In the genomic region with DNA sequence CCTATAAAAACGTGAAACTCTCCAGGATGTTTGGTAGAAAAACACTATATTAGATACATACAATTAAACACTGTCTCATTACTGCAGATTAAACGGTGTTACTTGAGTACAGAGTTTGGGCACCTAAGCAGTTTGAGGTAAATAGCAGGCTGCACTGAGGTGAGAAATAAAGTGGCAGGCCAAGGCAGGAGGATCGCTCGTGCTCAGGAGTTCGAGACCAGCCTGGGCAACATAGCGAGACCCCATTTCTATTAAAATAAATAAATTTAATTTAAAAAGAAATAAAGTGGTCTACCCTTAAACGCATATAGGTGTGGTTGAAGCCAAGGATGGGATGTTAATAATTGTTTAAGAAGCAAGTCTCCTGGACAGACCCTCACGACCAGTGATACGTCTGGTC, we compare ENCODE assay signal across 8 cellular contexts. TPM values are rescaled to one million over a fixed set of nuclear protein-coding genes. Genes with fewer than 3 reads are reported as not detected.
DNase-seq lines count a peak whose midpoint lies in the region; ATAC-seq and TF ChIP-seq lines count a peak whose summit lies in the region.

No MANE protein-coding gene starts in this region.

- H3K27ac ChIP-seq in ACC112 (ENCODE audit: low read depth, low read length) (peak overlapping the region; percentile 71; the same call in 1 of the 2 replicates), IMR-90 (ENCODE audit: insufficient read depth, low read length) (peak overlapping the region; percentile 91), mammary epithelial cell (ENCODE audit: insufficient read depth, low read depth, low read length) (peak overlapping the region; percentile 92)

- H3K79me1 ChIP-seq in IMR-90 (ENCODE audit: low read depth in 1 of 2, low read length in 2 of 2), result peaks cover 0 to 5% of the 10 kb centered on the region in 2 experiments; a peak in 2 of 4 replicates

- TF ChIP-seq POLR2A in IMR-90 (IDR thresholded peaks at IDR 0.05; ENCODE audit: low read depth, low read length), result no peak

- H3K27ac Mint-ChIP-seq in mesothelial cell of epicardium, result peak overlapping the region; percentile 99

- no peak overlapping the region for H2BK120ac ChIP-seq in IMR-90 (ENCODE audit: low read depth, low read length)

- H4K5ac ChIP-seq in IMR-90 (ENCODE audit: low read depth, low read length), result no peak overlapping the region; the same call in 1 of the 2 replicates

- peaks cover 9% of the 10 kb centered on the region for H3K36me3 Mint-ChIP-seq in mesothelial cell of epicardium

- no peak overlapping the region for H2AFZ ChIP-seq in ACC112 (ENCODE audit: low read length, unreplicated experiment)
- peak overlapping the region; percentile 89 for H2AFZ ChIP-seq in IMR-90 (replicated peaks; ENCODE audit: low read length, poor library complexity)
- peak overlapping the region; percentile 94 for H2AFZ ChIP-seq in mammary epithelial cell (ENCODE audit: low read depth, low read length)

- H3K9me3 Mint-ChIP-seq in mesothelial cell of epicardium, result no peaks in the 10 kb centered on the region

- peak overlapping the region; percentile 98 for H3K23ac ChIP-seq in IMR-90 (ENCODE audit: low read depth, low read length)

- H3K36me3 ChIP-seq in ACC112 (ENCODE audit: insufficient read depth, low read length) (no peaks in the 10 kb centered on the region), IMR-90 (ENCODE audit: control insufficient read depth, insufficient read depth, low read length) (no peaks in the 10 kb centered on the region; the same call in 1 of the 2 replicates), mammary epithelial cell (ENCODE audit: insufficient read depth, low read length) (no peaks in the 10 kb centered on the region)

- H2AK5ac ChIP-seq in IMR-90 (ENCODE audit: low read depth, low read length), result peak overlapping the region; percentile 61

- H3K56ac ChIP-seq in IMR-90 (ENCODE audit: extremely low read depth, insufficient read depth, low read length), result peak overlapping the region; percentile 74; the same call in 1 of the 2 replicates

- H3K27me3 ChIP-seq in ACC112 (ENCODE audit: insufficient read depth, low read length), result no peaks in the 10 kb centered on the region
- H3K27me3 ChIP-seq in IMR-90 (ENCODE audit: control insufficient read depth, insufficient read depth, low read length), result no peaks in the 10 kb centered on the region
- H3K27me3 ChIP-seq in mammary epithelial cell (ENCODE audit: insufficient read depth, low read length), result no peaks in the 10 kb centered on the region

- no peak for TF ChIP-seq CTCF in IMR-90 (conservative IDR thresholded peaks at IDR 0.05; ENCODE audit: low read depth, low read length)
- no peak for TF ChIP-seq CTCF in mammary epithelial cell (conservative IDR thresholded peaks at IDR 0.05 in 1 of 2, IDR thresholded peaks at IDR 0.05 in 1 of 2; ENCODE audit: extremely low read depth in 1 of 2, insufficient read depth in 1 of 2, low read depth in 1 of 2, low read length in 2 of 2)
- no peak for TF ChIP-seq CTCF in mesothelial cell of epicardium (IDR thresholded peaks at IDR 0.05; ENCODE audit: unreplicated experiment)

- H3K4me1 Mint-ChIP-seq in mesothelial cell of epicardium, result peaks cover 2% of the 10 kb centered on the region

- H3K79me2 ChIP-seq in ACC112 (ENCODE audit: control insufficient read depth, insufficient read depth, low read length, unreplicated experiment) (peaks cover 34% of the 10 kb centered on the region), mammary epithelial cell (ENCODE audit: insufficient read depth, low read length) (peaks cover 35% of the 10 kb centered on the region)

- H3K9me3 ChIP-seq in IMR-90 (ENCODE audit: control insufficient read depth, insufficient read depth, low read length) (no peaks in the 10 kb centered on the region), mammary epithelial cell (replicated peaks; ENCODE audit: insufficient read depth, low read length) (no peaks in the 10 kb centered on the region)

- peak overlapping the region; percentile 25 to 82; a peak in 2 of 4 replicates for H4K8ac ChIP-seq in IMR-90 (ENCODE audit: low read depth in 2 of 2, low read length in 2 of 2)

- H3K14ac ChIP-seq in IMR-90 (replicated peaks; ENCODE audit: low read depth, low read length), result peak overlapping the region; percentile 92

- in situ Hi-C loops in IMR-90 (cut with MboI; ENCODE audit: low sequenced_read_pairs), result no loop called here
- in situ Hi-C loops in mammary epithelial cell (cut with MboI; ENCODE audit: low sequenced_read_pairs in 2 of 2), result no loop called here

- H4K91ac ChIP-seq in IMR-90 (ENCODE audit: insufficient read depth, low read depth, low read length), result peak overlapping the region; percentile 53; the same call in 1 of the 2 replicates

- H2BK5ac ChIP-seq in IMR-90 (ENCODE audit: low read depth, low read length, poor library complexity, severe bottlenecking), result peak overlapping the region; percentile 82

- H3K4me3 ChIP-seq in ACC112 (ENCODE audit: low read depth, low read length) (peak overlapping the region; percentile 95), IMR-90 (ENCODE audit: insufficient read depth, low read depth, low read length) (peak overlapping the region; percentile 80), mammary epithelial cell (replicated peaks in 1 of 3; ENCODE audit: insufficient read depth in 1 of 3, low read depth in 2 of 3, low read length in 3 of 3) (peak overlapping the region; percentile 80 to 98 (median 90))

- BruUV-seq in IMR-90 (replicated peaks; lab: Mats Ljungman, UMichigan) (no TSS peak), mammary epithelial cell (replicated peaks; lab: Mats Ljungman, UMichigan) (no TSS peak)

- dilution Hi-C loops in IMR-90 (cut with HindIII; ENCODE audit: low sequenced_read_pairs, unreplicated experiment), result no loop called here
- dilution Hi-C loops in mammary epithelial cell (cut with HindIII; ENCODE audit: low sequenced_read_pairs), result loop anchor here (5.0 kb wide), 1 partner anchor 69 kb away; no protein-coding TSS in a partner anchor

- POLR2A ChIA-PET in IMR-90 (lab: Charles Lee; ENCODE audit: unreplicated experiment), result no interaction called here

- no peak for TF ChIP-seq RAD21 in IMR-90 (IDR thresholded peaks at IDR 0.05; ENCODE audit: low read length)

- H3K4me3 Mint-ChIP-seq in mesothelial cell of epicardium, result peak overlapping the region; percentile 98

- intact Hi-C loops in IMR-90 (cut with micrococcal nuclease), result loop anchor here (5.0 kb wide), 1 partner anchor 81 kb away; the partner anchor contains the start of gene ZMYM5
- intact Hi-C loops in mammary epithelial cell (cut with micrococcal nuclease), result no loop called here

- no peaks in the 10 kb centered on the region for H3K27me3 Mint-ChIP-seq in mesothelial cell of epicardium (ENCODE audit: low read depth)

- CTCF ChIA-PET in IMR-90 (lab: Yijun Ruan, JAX), result no interaction called here
- CTCF ChIA-PET in mammary epithelial cell (lab: Charles Lee; ENCODE audit: low non-redundant PET), result no interaction called here

- H2BK20ac ChIP-seq in IMR-90 (ENCODE audit: low read depth, low read length), result no peak overlapping the region

- H3K4me2 ChIP-seq in IMR-90 (ENCODE audit: low read depth, low read length) (peak overlapping the region; percentile 100), mammary epithelial cell (ENCODE audit: insufficient read depth, low read depth, low read length) (peak overlapping the region; percentile 87)

- ATAC-seq in IMR-90 (ENCODE audit: low read depth), result no peak
- ATAC-seq in HG03135 (IDR thresholded peaks at IDR 0.05; ENCODE audit: unreplicated experiment), result no peak
- no peak for ATAC-seq in GM18520 (IDR thresholded peaks at IDR 0.05; ENCODE audit: unreplicated experiment)

- H2BK15ac ChIP-seq in IMR-90 (ENCODE audit: low read depth, low read length), result no peak overlapping the region

- no peaks in the 10 kb centered on the region for H3K9me1 ChIP-seq in IMR-90 (ENCODE audit: insufficient read depth, low read length)

- H3K9ac ChIP-seq in IMR-90 (ENCODE audit: low read depth, low read length), result peak overlapping the region; percentile 94
- peak overlapping the region; percentile 93 for H3K9ac ChIP-seq in mammary epithelial cell (ENCODE audit: insufficient read depth, low read length)

- H3K4ac ChIP-seq in IMR-90 (ENCODE audit: low read depth, low read length), result peak overlapping the region; percentile 78

- no peak overlapping the region for H3K18ac ChIP-seq in IMR-90 (ENCODE audit: low read depth, low read length)

- H4K20me1 ChIP-seq in IMR-90 (ENCODE audit: insufficient read depth, low read length), result peaks cover 16% of the 10 kb centered on the region
- no peaks in the 10 kb centered on the region for H4K20me1 ChIP-seq in mammary epithelial cell (ENCODE audit: insufficient read depth, low read length)

- DNase-seq in IMR-90 (no peak), mammary epithelial cell (no peak), mesothelial cell of epicardium (ENCODE audit: low spot score in 2 of 2, unreplicated experiment in 2 of 2) (no peak), HK-2 (ENCODE audit: unreplicated experiment) (no peak), SKM-1 (lab: John Stamatoyannopoulos, UW; ENCODE audit: unreplicated experiment) (no peak)

- WGBS in IMR-90 (ENCODE audit: extremely low coverage in 2 of 2, insufficient read length in 1 of 2), 2 experiments, result no CpG with 5 or more reads among the region's 9 CpGs
- 9% methylated on average over 6 of the region's 9 CpGs for WGBS in mammary epithelial cell (ENCODE audit: low coverage, missing lambda C conversion rate)

- no peaks in the 10 kb centered on the region for H3K4me1 ChIP-seq in ACC112 (ENCODE audit: control insufficient read depth, insufficient read depth, low read length, unreplicated experiment)
- H3K4me1 ChIP-seq in IMR-90 (ENCODE audit: control insufficient read depth, insufficient read depth, low read length), result no peaks in the 10 kb centered on the region
- H3K4me1 ChIP-seq in mammary epithelial cell (ENCODE audit: insufficient read depth, low read length), result peaks cover 3% of the 10 kb centered on the region

- H2AK9ac ChIP-seq in IMR-90 (replicated peaks; ENCODE audit: low read depth, low read length, poor library complexity), result peak overlapping the region; percentile 94

TF ChIP-seq in IMR-90, 13 proteins besides CTCF, POLR2A, EP300 and RAD21 (continues in another document):
- no peak for TF ChIP-seq MXI1 (IDR thresholded peaks at IDR 0.05; ENCODE audit: borderline replicate concordance, low read depth, low read length)
- no peak for TF ChIP-seq CEBPB (IDR thresholded peaks at IDR 0.05; ENCODE audit: low read depth, low read length)
- TF ChIP-seq RFX5 (IDR thresholded peaks at IDR 0.05; ENCODE audit: low read depth, low read length), result no peak
- TF ChIP-seq NFE2L2 (IDR thresholded peaks at IDR 0.05; ENCODE audit: low read depth, low read length), result no peak

RNA-seq across cellular contexts. Expression of gene PSPC1, which starts 1.2 kb away (rescaled TPM):
- 39.8 and 41.7 TPM in 2 replicates for total RNA-seq in IMR-90 (2012; rRNA removed)
- 37.8 and 38.3 TPM in 2 replicates for polyA plus RNA-seq in IMR-90 (2012; rRNA removed)
- 23.1 and 33.6 TPM in 2 replicates for polyA plus RNA-seq in IMR-90 (2012; cell fraction: cytosol; rRNA removed)
- 21.3 and 44.2 TPM in 2 replicates for polyA plus RNA-seq in IMR-90 (2012; cell fraction: nucleus; rRNA removed; ENCODE audit: low replicate concordance)
- total RNA-seq in mammary epithelial cell, result 10 to 100 TPM; 43.1 to 49.0 TPM
- polyA plus RNA-seq in mammary epithelial cell, result 34.6 TPM
- 31.8 TPM for polyA minus RNA-seq in mammary epithelial cell
- 85.1 to 86.7 TPM (median 85.8 TPM) in 3 replicates for total RNA-seq in mesothelial cell of epicardium
